In the genomic region with DNA sequence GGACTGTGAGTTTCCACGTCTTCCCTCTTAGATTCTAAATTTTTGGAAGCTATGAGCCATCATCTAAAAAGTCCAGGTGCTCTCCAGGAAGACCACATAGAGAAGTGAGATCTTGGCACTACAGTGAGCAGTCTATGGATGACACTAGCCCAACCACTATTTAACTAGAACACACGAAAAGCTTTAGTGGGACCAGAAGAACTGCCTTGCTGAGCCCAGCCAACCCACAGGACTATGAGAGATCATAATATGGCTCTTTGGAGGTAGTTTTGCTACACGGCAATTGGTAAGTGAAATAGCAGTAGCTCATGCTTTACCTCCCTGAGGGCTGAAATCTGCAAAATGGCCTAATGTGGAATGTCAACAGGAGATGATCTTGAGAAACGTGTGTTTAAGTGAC, we compare ENCODE assay signal across 25 cellular contexts.
"Had no signal": no experiment of that assay in that cellular context is flagged by ENCODE, and none has a peak within 500 bp of the region (broad histone marks: within the 10 kb centered on the region; RNA-seq: fewer than 3 reads in every experiment).

No MANE protein-coding gene starts in this region.

- H3K9me3 ChIP-seq: prostate gland, testis had no signal

- H3K27ac Mint-ChIP-seq: mesothelial cell of epicardium; natural killer cell treated with Interleukin-12 subunit alpha and Interleukin-12 subunit beta and Interleukin-15 and Interleukin-18, amount 100 ng/mL, for 72 hours; stimulated activated effector memory CD8-positive, alpha-beta T cell treated with anti-CD3 and anti-CD28 coated beads, Interleukin-12 subunit alpha, Interleukin-12 subunit beta, amount 100 ng/mL, for 72 hours; type B pancreatic cell had no signal

- H3K36me3 ChIP-seq: gastroesophageal sphincter, heart right ventricle, left lung, prostate gland, right atrium auricular region, sigmoid colon, tibial artery had no signal

- H3K4me1 ChIP-seq: gastroesophageal sphincter, left lung, prostate gland, right atrium auricular region, sigmoid colon, testis had no signal

- H3K27me3 ChIP-seq: right atrium auricular region, testis, tibial artery had no signal

- H3K27ac ChIP-seq: dorsolateral prefrontal cortex, gastroesophageal sphincter, heart right ventricle, left lung, prostate gland, right atrium auricular region, sigmoid colon, testis, tibial artery had no signal

- DNase-seq: dorsolateral prefrontal cortex; effector CD4-positive, alpha-beta T cell; foreskin fibroblast; heart right ventricle; hippocampal formation; left cardiac atrium; mesenchymal stem cell; mucosa of descending colon; naive B cell; nucleus accumbens; sigmoid colon; stimulated activated CD4-positive, alpha-beta T cell treated with anti-CD3 and anti-CD28 coated beads, Interleukin-2, amount 100 ng/mL, for 24 hours; stimulated activated CD4-positive, alpha-beta T cell treated with anti-CD3 and anti-CD28 coated beads, Interleukin-4, amount 100 ng/mL, for 24 hours; stimulated activated naive CD8-positive, alpha-beta T cell treated with anti-CD3 and anti-CD28 coated beads, Interleukin-15, Interleukin-2, amounts not matched to agents 100 U/mL and 50 U/mL, for 24 hours; substantia nigra; testis; tibial artery had no signal

- H3K36me3 Mint-ChIP-seq: mesothelial cell of epicardium; natural killer cell treated with Interleukin-12 subunit alpha and Interleukin-12 subunit beta and Interleukin-15 and Interleukin-18, amount 100 ng/mL, for 72 hours; stimulated activated effector memory CD8-positive, alpha-beta T cell treated with anti-CD3 and anti-CD28 coated beads, Interleukin-12 subunit alpha, Interleukin-12 subunit beta, amount 100 ng/mL, for 72 hours; type B pancreatic cell had no signal

- ATAC-seq: gastroesophageal sphincter; left cardiac atrium; mucosa of descending colon; natural killer cell treated with Interleukin-12 subunit alpha and Interleukin-12 subunit beta and Interleukin-15 and Interleukin-18, amount 100 ng/mL, for 72 hours; stimulated activated naive CD8-positive, alpha-beta T cell treated with anti-CD3 and anti-CD28 coated beads, Interleukin-15, Interleukin-2, amounts not matched to agents 100 U/mL and 50 U/mL, for 24 hours had no signal

- H3K4me1 Mint-ChIP-seq: stimulated activated effector memory CD8-positive, alpha-beta T cell treated with anti-CD3 and anti-CD28 coated beads, Interleukin-12 subunit alpha, Interleukin-12 subunit beta, amount 100 ng/mL, for 72 hours had no signal

- H3K4me3 Mint-ChIP-seq: mesothelial cell of epicardium; naive B cell; natural killer cell treated with Interleukin-12 subunit alpha and Interleukin-12 subunit beta and Interleukin-15 and Interleukin-18, amount 100 ng/mL, for 72 hours; stimulated activated effector memory CD8-positive, alpha-beta T cell treated with anti-CD3 and anti-CD28 coated beads, Interleukin-12 subunit alpha, Interleukin-12 subunit beta, amount 100 ng/mL, for 72 hours; type B pancreatic cell had no signal

- H3K4me3 ChIP-seq: dorsolateral prefrontal cortex, gastroesophageal sphincter, heart right ventricle, left lung, mucosa of descending colon, prostate gland, right atrium auricular region, sigmoid colon, testis, tibial artery had no signal

- H3K27me3 Mint-ChIP-seq: type B pancreatic cell had no signal
